In the genomic region with DNA sequence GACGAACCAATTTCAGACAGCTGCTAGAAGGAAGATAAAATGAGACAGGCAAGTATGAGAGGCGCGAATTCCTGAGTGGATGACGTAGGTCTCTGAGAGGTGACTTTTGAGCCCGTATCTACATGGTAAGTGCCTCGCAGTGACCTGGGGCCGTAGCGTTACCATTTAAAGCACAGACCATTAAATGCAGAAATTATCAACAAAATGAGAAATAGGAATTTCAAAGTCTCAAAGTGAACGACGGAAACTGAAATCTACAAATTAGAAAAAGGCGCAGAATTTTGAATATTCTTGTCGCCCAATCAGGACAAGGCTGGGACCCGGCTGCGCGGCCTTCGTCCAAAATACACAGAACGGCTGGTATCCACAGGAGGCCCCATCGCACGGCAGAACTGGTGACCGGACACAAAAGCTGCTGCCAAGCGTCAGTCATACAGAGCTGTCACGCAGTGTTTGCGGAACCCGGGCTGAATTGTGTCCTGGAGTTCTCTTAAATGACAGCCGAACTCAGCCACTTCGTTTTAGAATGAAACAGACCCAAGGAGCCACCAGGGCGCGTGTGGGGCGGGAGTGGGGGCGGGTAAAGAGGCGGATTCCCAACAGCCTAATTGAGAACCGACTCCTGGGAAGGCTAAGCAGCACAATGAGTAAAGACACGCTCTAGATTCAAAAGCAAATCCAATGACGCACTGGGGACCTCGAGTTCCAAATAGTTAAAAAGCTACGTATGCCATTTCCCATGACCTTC, we compare ENCODE assay signal across 9 cellular contexts. TPM values are rescaled to one million over a fixed set of nuclear protein-coding genes. Genes with fewer than 3 reads are reported as not detected.
DNase-seq lines count a peak whose midpoint lies in the region; ATAC-seq and TF ChIP-seq lines count a peak whose summit lies in the region.
"Had no signal": no experiment of that assay in that cellular context is flagged by ENCODE, and none has a peak within 500 bp of the region (broad histone marks: within the 10 kb centered on the region; RNA-seq: fewer than 3 reads in every experiment).

No MANE protein-coding gene starts in this region.

- no peaks in the 10 kb centered on the region for H4K20me1 ChIP-seq in OCI-LY7 (ENCODE audit: insufficient read depth, low read length)

- no peak; the same call in 1 of the 2 replicates for TF ChIP-seq CTCF in OCI-LY7 (conservative IDR thresholded peaks at IDR 0.05; ENCODE audit: low read length)

- BruUV-seq in OCI-LY7 (replicated peaks; lab: Mats Ljungman, UMichigan), result no TSS peak

- H3K36me3 Mint-ChIP-seq in activated T-cell treated with anti-CD3 and anti-CD28 coated beads, Interleukin-2, amount 50 U/mL, for 24 hours (ENCODE audit: low read depth), result no peaks in the 10 kb centered on the region

- H3K9me2 ChIP-seq in OCI-LY7 (ENCODE audit: insufficient read depth, low read length), result no peaks in the 10 kb centered on the region

- intact Hi-C loops in OCI-LY7 (cut with micrococcal nuclease; ENCODE audit: unreplicated experiment), result loop anchor here (10.0 kb wide), 1 partner anchor 279 kb away; no protein-coding TSS in a partner anchor

- POLR2A ChIA-PET in OCI-LY7 (lab: Charles Lee), result interaction anchor here (0.6 to 6.0 kb wide), 9 partner anchors 16 to 665 kb away, joined by 3 to 63 read pairs (median 4); no protein-coding TSS in a partner anchor

- H3K4me1 ChIP-seq in OCI-LY7 (ENCODE audit: insufficient read depth, low read length, poor library complexity, severe bottlenecking) (peaks cover 51% of the 10 kb centered on the region), mucosa of rectum (ENCODE audit: control insufficient read depth in 2 of 2, insufficient read depth in 2 of 2, low read length in 2 of 2) (peaks cover 15 to 23% of the 10 kb centered on the region in 2 donors)

- CTCF ChIA-PET in OCI-LY7 (lab: Charles Lee; ENCODE audit: unreplicated experiment), result no interaction called here

- H3K27ac ChIP-seq in OCI-LY7 (ENCODE audit: low read depth, low read length, poor library complexity, severe bottlenecking), result peak overlapping the region; percentile 98
- H3K27ac ChIP-seq in mucosa of rectum (ENCODE audit: low read depth in 2 of 2, low read length in 2 of 2), result peak overlapping the region; percentile 98 to 100

- H3K4me2 ChIP-seq in OCI-LY7 (ENCODE audit: low read length), result peak overlapping the region; percentile 89

- no peaks in the 10 kb centered on the region for H3K27me3 ChIP-seq in mucosa of rectum (ENCODE audit: control insufficient read depth in 2 of 2, insufficient read depth in 2 of 2, low read length in 2 of 2)

- peak overlapping the region; percentile 92 to 98 for H3K9ac ChIP-seq in mucosa of rectum (ENCODE audit: low read depth in 1 of 2, low read length in 2 of 2)

- H3K79me2 ChIP-seq in OCI-LY7 (ENCODE audit: insufficient read depth, low read depth, low read length), result 0 out of 2 replicates have a peak, but pooled peaks cover 4% of the 10 kb centered on the region

- H3K9me3 Mint-ChIP-seq in activated T-cell treated with anti-CD3 and anti-CD28 coated beads, Interleukin-2, amount 50 U/mL, for 24 hours, result no peaks in the 10 kb centered on the region
- H3K9me3 Mint-ChIP-seq: T-helper 1 cell treated with Interleukin-12 subunit alpha and Interleukin-12 subunit beta and Interleukin-4 antibody, amounts not matched to agents 30 μg/mL and 1 μg/mL, for 36 hours had no signal

- H3K4me1 Mint-ChIP-seq in activated T-cell treated with anti-CD3 and anti-CD28 coated beads, Interleukin-2, amount 50 U/mL, for 24 hours (ENCODE audit: low read depth), result peaks cover 19% of the 10 kb centered on the region

- peak; percentile 89 for DNase-seq in COLO668 (lab: John Stamatoyannopoulos, UW; ENCODE audit: unreplicated experiment)
- peak; percentile 68 for DNase-seq in Jurkat, Clone E6-1 (ENCODE audit: low read depth, low spot score)
- peak; percentile 91 for DNase-seq in OCI-LY7 (ENCODE audit: low spot score)
- peak; percentile 78 for DNase-seq in activated T-cell treated with anti-CD3 and anti-CD28 coated beads, Interleukin-2, amount 50 U/mL, for 24 hours
- DNase-seq in stimulated activated CD8-positive, alpha-beta memory T cell treated with anti-CD3 and anti-CD28 coated beads, Interleukin-7, amount 100 ng/mL, for 4 hours (ENCODE audit: low read depth in 2 of 2), result peak; percentile 26 to 45
- DNase-seq in 8988T, result no peak

- H3K4me3 ChIP-seq in Jurkat, Clone E6-1 (ENCODE audit: low read length), result peak overlapping the region; percentile 65
- H3K4me3 ChIP-seq in OCI-LY7 (ENCODE audit: low read depth, low read length, poor library complexity, severe bottlenecking), result peak overlapping the region; percentile 85
- H3K4me3 ChIP-seq in mucosa of rectum (ENCODE audit: low read length in 2 of 2), result peak overlapping the region; percentile 69 to 94

- H3K27me3 Mint-ChIP-seq in activated T-cell treated with anti-CD3 and anti-CD28 coated beads, Interleukin-2, amount 50 U/mL, for 24 hours, result no peaks in the 10 kb centered on the region

- no peak overlapping the region for H3K27ac Mint-ChIP-seq in activated T-cell treated with anti-CD3 and anti-CD28 coated beads, Interleukin-2, amount 50 U/mL, for 24 hours
- H3K27ac Mint-ChIP-seq: T-helper 1 cell treated with Interleukin-12 subunit alpha and Interleukin-12 subunit beta and Interleukin-4 antibody, amounts not matched to agents 30 μg/mL and 1 μg/mL, for 36 hours had no signal

- H3K36me3 ChIP-seq in OCI-LY7 (ENCODE audit: insufficient read depth, low read length) (peaks cover 3% of the 10 kb centered on the region; the same call in 1 of the 2 replicates), mucosa of rectum (ENCODE audit: control insufficient read depth in 2 of 2, insufficient read depth in 2 of 2, low read length in 2 of 2) (no peaks in the 10 kb centered on the region)

- no peaks in the 10 kb centered on the region for H3K9me3 ChIP-seq in OCI-LY7 (ENCODE audit: low read length)
- no peaks in the 10 kb centered on the region for H3K9me3 ChIP-seq in mucosa of rectum (ENCODE audit: control insufficient read depth in 2 of 2, low read length in 2 of 2)

- H3K4me3 Mint-ChIP-seq in activated T-cell treated with anti-CD3 and anti-CD28 coated beads, Interleukin-2, amount 50 U/mL, for 24 hours, result no peak overlapping the region
- H3K4me3 Mint-ChIP-seq: T-helper 1 cell treated with Interleukin-12 subunit alpha and Interleukin-12 subunit beta and Interleukin-4 antibody, amounts not matched to agents 30 μg/mL and 1 μg/mL, for 36 hours had no signal

- no peak overlapping the region for H2AFZ ChIP-seq in OCI-LY7 (ENCODE audit: low read length)

- peak; percentile 19 for ATAC-seq in esophagus mucosa

RNA-seq across cellular contexts. Expression of gene BOLA1, which starts 13.8 kb away (rescaled TPM):
- 81.1 TPM for polyA plus RNA-seq in Jurkat, Clone E6-1 (2012; ENCODE audit: insufficient read depth, insufficient read length)
- 9.4 and 9.6 TPM in 2 replicates for total RNA-seq in OCI-LY7 (2014; rRNA removed; shearing (Covaris generic))
- total RNA-seq in OCI-LY7 (2022), result 9.4 and 10.2 TPM in 2 replicates
- total RNA-seq in esophagus mucosa, result 12.0 TPM

RNA-seq across cellular contexts. Expression of gene SV2A, which starts 32.1 kb away (rescaled TPM):
- 20.3 TPM for polyA plus RNA-seq in Jurkat, Clone E6-1 (2012; ENCODE audit: insufficient read depth, insufficient read length)
- 1.0 and 1.3 TPM in 2 replicates for total RNA-seq in OCI-LY7 (2014; rRNA removed; shearing (Covaris generic))
- 1.2 and 1.9 TPM in 2 replicates for total RNA-seq in OCI-LY7 (2022)
- 0.20 TPM for total RNA-seq in esophagus mucosa

RNA-seq across cellular contexts. Expression of gene SF3B4, which starts 42.1 kb away (rescaled TPM):
- polyA plus RNA-seq in Jurkat, Clone E6-1 (2012; ENCODE audit: insufficient read depth, insufficient read length), result 113 TPM
- 16.7 and 18.0 TPM in 2 replicates for total RNA-seq in OCI-LY7 (2014; rRNA removed; shearing (Covaris generic))
- 64.6 and 70.4 TPM in 2 replicates for total RNA-seq in OCI-LY7 (2022)
- total RNA-seq in esophagus mucosa, result 36.5 TPM

RNA-seq across cellular contexts. Expression of gene MTMR11, which starts 51.1 kb away (rescaled TPM):
- polyA plus RNA-seq in Jurkat, Clone E6-1 (2012; ENCODE audit: insufficient read depth, insufficient read length), result 0.66 TPM
- total RNA-seq in OCI-LY7 (2014; rRNA removed; shearing (Covaris generic)), result 0.08 and 0.09 TPM in 2 replicates
- 0.24 TPM in 1 of 2 replicates, not detected in the other for total RNA-seq in OCI-LY7 (2022)
- 5.8 TPM for total RNA-seq in esophagus mucosa
